ENCODE assay signal across 28 cellular contexts in genomic region chr5:15521349-15521937, GRCh38. TPM values are rescaled to one million over a fixed set of nuclear protein-coding genes. Genes with fewer than 3 reads are reported as not detected.
DNase-seq lines count a peak whose midpoint lies in the region; ATAC-seq and TF ChIP-seq lines count a peak whose summit lies in the region.
"Had no signal": no experiment of that assay in that cellular context is flagged by ENCODE, and none has a peak within 500 bp of the region (broad histone marks: within the 10 kb centered on the region; RNA-seq: fewer than 3 reads in every experiment).

No MANE protein-coding gene starts in this region.

- H3K27me3 ChIP-seq in left ventricle myocardium inferior (ENCODE audit: low read depth), result no peaks in the 10 kb centered on the region
- H3K27me3 ChIP-seq in brain microvascular endothelial cell (replicated peaks), result no peaks in the 10 kb centered on the region
- no peaks in the 10 kb centered on the region for H3K27me3 ChIP-seq in hepatocyte
- H3K27me3 ChIP-seq: cardiac muscle cell, dorsolateral prefrontal cortex, SJCRH30, transverse colon had no signal

- H3K4me2 ChIP-seq in hepatocyte, result peak overlapping the region; percentile 65
- H3K4me2 ChIP-seq: PC-9 had no signal

- H3K9me3 ChIP-seq in left ventricle myocardium inferior (replicated peaks) (no peaks in the 10 kb centered on the region), hepatocyte (ENCODE audit: low read depth) (no peaks in the 10 kb centered on the region)
- H3K9me3 ChIP-seq: SJCRH30, transverse colon had no signal

- 39% methylated on average over 7 of the region's 7 CpGs for WGBS in hepatocyte (ENCODE audit: low lambda C conversion rate, missing lambda C conversion rate)

- H3K27ac ChIP-seq in left ventricle myocardium inferior (replicated peaks), result peak overlapping the region; percentile 45
- no peak overlapping the region for H3K27ac ChIP-seq in brain microvascular endothelial cell
- peak overlapping the region; percentile 55 for H3K27ac ChIP-seq in hepatocyte
- H3K27ac ChIP-seq: 22Rv1, cardiac muscle cell, parathyroid adenoma, PC-9, SJCRH30, transverse colon, WERI-Rb-1 had no signal

- H3K4me3 ChIP-seq in left ventricle myocardium inferior (peak overlapping the region; percentile 31), brain microvascular endothelial cell (ENCODE audit: low read depth, low read length) (no peak overlapping the region), hepatocyte (no peak overlapping the region)
- H3K4me3 ChIP-seq: cardiac muscle cell, PC-9, SJCRH30, transverse colon had no signal

- ATAC-seq in Right ventricle myocardium inferior (no peak), HG02610 (IDR thresholded peaks at IDR 0.05; ENCODE audit: unreplicated experiment) (no peak), GM18861 (IDR thresholded peaks at IDR 0.05; ENCODE audit: unreplicated experiment) (no peak), GM18498 (IDR thresholded peaks at IDR 0.05; ENCODE audit: unreplicated experiment) (no peak)
- ATAC-seq: naive thymus-derived CD8-positive, alpha-beta T cell; stimulated activated naive CD8-positive, alpha-beta T cell treated with anti-CD3 and anti-CD28 coated beads, Interleukin-15, amount 100 ng/mL, for 72 hours had no signal

- peaks cover 44% of the 10 kb centered on the region for H3K4me1 ChIP-seq in left ventricle myocardium inferior
- H3K4me1 ChIP-seq in hepatocyte (ENCODE audit: insufficient read depth), result no peaks in the 10 kb centered on the region
- H3K4me1 ChIP-seq: parathyroid adenoma had no signal

- in situ Hi-C loops in brain microvascular endothelial cell (cut with HindIII; ENCODE audit: low pct_ligation_motif_present, low sequenced_read_pairs), result no loop called here

- no peak overlapping the region for H2AFZ ChIP-seq in hepatocyte
- H2AFZ ChIP-seq: parathyroid adenoma, PC-9 had no signal

- H3K9me2 ChIP-seq in hepatocyte (replicated peaks; ENCODE audit: insufficient read depth), result no peaks in the 10 kb centered on the region

- TF ChIP-seq CTCF in left ventricle myocardium inferior (IDR thresholded peaks at IDR 0.05; ENCODE audit: borderline replicate concordance) (no peak), brain microvascular endothelial cell (IDR thresholded peaks at IDR 0.05; ENCODE audit: low read depth, low read length, missing control alignments) (no peak), hepatocyte (IDR thresholded peaks at IDR 0.05; ENCODE audit: poor library complexity) (no peak)

- peaks cover 37% of the 10 kb centered on the region for H3K79me2 ChIP-seq in hepatocyte
- H3K79me2 ChIP-seq: parathyroid adenoma had no signal

- intact Hi-C loops in left ventricle myocardium inferior (cut with micrococcal nuclease) (no loop called here), Right ventricle myocardium inferior (cut with DNase I) (no loop called here)

- DNase-seq in left ventricle myocardium inferior (no peak), Right ventricle myocardium inferior (ENCODE audit: missing footprints) (no peak), brain microvascular endothelial cell (peak; percentile 7), hepatocyte (ENCODE audit: low spot score) (no peak), LoVo (ENCODE audit: low spot score) (no peak)
- DNase-seq: activated CD4-positive, alpha-beta T cell treated with anti-CD3 and anti-CD28 coated beads, Interleukin-2, amount 50 U/mL, for 1 hour; activated CD8-positive, alpha-beta memory T cell treated with anti-CD3 and anti-CD28 coated beads, Interleukin-2, amount 50 U/mL, for 48 hours; activated gamma-delta T cell; dorsolateral prefrontal cortex; H7; kidney glomerular epithelial cell; mesendoderm; naive thymus-derived CD8-positive, alpha-beta T cell; NCI-H345; PC-9; small intestine; stimulated activated CD4-positive, alpha-beta T cell treated with anti-CD3 and anti-CD28 coated beads, Interleukin-4, amount 100 ng/mL, for 24 hours; stimulated activated naive CD8-positive, alpha-beta T cell treated with anti-CD3 and anti-CD28 coated beads, Interleukin-15, amount 100 ng/mL, for 72 hours; transverse colon; WERI-Rb-1 had no signal

- H4K20me1 ChIP-seq in hepatocyte (ENCODE audit: insufficient read depth, poor library complexity, severe bottlenecking), result no peaks in the 10 kb centered on the region

- H3K36me3 ChIP-seq in left ventricle myocardium inferior (peaks cover 3% of the 10 kb centered on the region), brain microvascular endothelial cell (replicated peaks) (no peaks in the 10 kb centered on the region), hepatocyte (replicated peaks; ENCODE audit: insufficient read depth, low read depth) (no peaks in the 10 kb centered on the region)
- H3K36me3 ChIP-seq: cardiac muscle cell, transverse colon, WERI-Rb-1 had no signal

RNA-seq across cellular contexts. Expression of gene FBXL7, which starts 21.5 kb away (rescaled TPM):
- total RNA-seq in left ventricle myocardium inferior (27.7 TPM), Right ventricle myocardium inferior (17.8 TPM), hepatocyte (10.3 and 12.1 TPM in 2 replicates)
- polyA plus RNA-seq in hepatocyte, result 8.4 and 10.6 TPM in 2 replicates
- total RNA-seq: naive thymus-derived CD8-positive, alpha-beta T cell; PC-9; T-helper 2 cell treated with Interferon-gamma antibody and Interleukin-4, amounts not matched to agents 100 ng/mL and 5 ng/mL, for 36 hours had no signal
- polyA plus RNA-seq: naive thymus-derived CD8-positive, alpha-beta T cell had no signal
